In genomic region chr10:5622186-5622585, GRCh38 we compare ENCODE assay signal across 16 cellular contexts. TPM values are rescaled to one million over a fixed set of nuclear protein-coding genes. Genes with fewer than 3 reads are reported as not detected.
DNase-seq lines count a peak whose midpoint lies in the region; TF ChIP-seq lines count a peak whose summit lies in the region.
"Had no signal": no experiment of that assay in that cellular context is flagged by ENCODE, and none has a peak within 500 bp of the region (broad histone marks: within the 10 kb centered on the region; RNA-seq: fewer than 3 reads in every experiment).

No MANE protein-coding gene starts in this region.

- H3K4me3 ChIP-seq in PC-9, result no peak overlapping the region
- no peak overlapping the region for H3K4me3 ChIP-seq in mammary epithelial cell (replicated peaks in 1 of 3; ENCODE audit: insufficient read depth in 1 of 3, low read depth in 2 of 3, low read length in 3 of 3)
- no peak overlapping the region for H3K4me3 ChIP-seq in tibial artery
- H3K4me3 ChIP-seq: BLaER1, GM12878 had no signal

- H3K4me2 ChIP-seq in PC-9 (peak overlapping the region; percentile 49), mammary epithelial cell (ENCODE audit: insufficient read depth, low read depth, low read length) (no peak overlapping the region)
- H3K4me2 ChIP-seq: BLaER1 had no signal

- no peaks in the 10 kb centered on the region for H4K20me1 ChIP-seq in PC-9 (ENCODE audit: insufficient read depth)
- H4K20me1 ChIP-seq in mammary epithelial cell (ENCODE audit: insufficient read depth, low read length), result no peaks in the 10 kb centered on the region
- H4K20me1 ChIP-seq: BLaER1 had no signal

- peaks cover 60% of the 10 kb centered on the region for H3K4me1 Mint-ChIP-seq in nephron

- no peak overlapping the region for H3K4me3 Mint-ChIP-seq in nephron
- H3K4me3 Mint-ChIP-seq: CD8-positive, alpha-beta T cell had no signal

- peak overlapping the region; percentile 45 to 75 (median 74) for H3K27ac Mint-ChIP-seq in nephron
- H3K27ac Mint-ChIP-seq: CD8-positive, alpha-beta T cell had no signal

- dilution Hi-C loops in mammary epithelial cell (cut with HindIII; ENCODE audit: low sequenced_read_pairs), result no loop called here

- no peak overlapping the region for H3K9ac ChIP-seq in mammary epithelial cell (ENCODE audit: insufficient read depth, low read length)
- H3K9ac ChIP-seq: BLaER1 had no signal

- in situ Hi-C loops in mammary epithelial cell (cut with MboI; ENCODE audit: low sequenced_read_pairs in 2 of 2), result loop anchor here (5.0 to 25.0 kb wide), 4 partner anchors 87 to 785 kb away; partner anchors contain the start of gene AKR1E2 (in 1 of the 2)

- CTCF ChIA-PET in PC-9 (lab: Charles Lee) (interaction anchor here (0.6 to 2.2 kb wide), 9 partner anchors 12 to 187 kb away, joined by 3 to 8 read pairs (median 4); no protein-coding TSS in a partner anchor), mammary epithelial cell (lab: Charles Lee; ENCODE audit: low non-redundant PET) (no interaction called here)

- H3K9me2 ChIP-seq in PC-9 (ENCODE audit: insufficient read depth), result no peaks in the 10 kb centered on the region

- H3K36me3 ChIP-seq in PC-9 (ENCODE audit: low read depth), result no peaks in the 10 kb centered on the region
- no peaks in the 10 kb centered on the region for H3K36me3 ChIP-seq in mammary epithelial cell (ENCODE audit: insufficient read depth, low read length)
- H3K36me3 ChIP-seq in tibial artery, result no peaks in the 10 kb centered on the region
- H3K36me3 ChIP-seq: BLaER1 had no signal

- peaks cover 8% of the 10 kb centered on the region for H3K27me3 Mint-ChIP-seq in nephron (ENCODE audit: low read depth)

- TF ChIP-seq CTCF in PC-9 (conservative IDR thresholded peaks at IDR 0.05) (no peak), mammary epithelial cell (conservative IDR thresholded peaks at IDR 0.05 in 1 of 2, IDR thresholded peaks at IDR 0.05 in 1 of 2; ENCODE audit: extremely low read depth in 1 of 2, insufficient read depth in 1 of 2, low read depth in 1 of 2, low read length in 2 of 2) (no peak), nephron (IDR thresholded peaks at IDR 0.05; ENCODE audit: unreplicated experiment in 3 of 3) (no peak), tibial artery (IDR thresholded peaks at IDR 0.05) (no peak)

- H3K4me1 ChIP-seq in PC-9 (replicated peaks; ENCODE audit: insufficient read depth), result peaks cover 20% of the 10 kb centered on the region
- H3K4me1 ChIP-seq in mammary epithelial cell (ENCODE audit: insufficient read depth, low read length), result peaks cover 33% of the 10 kb centered on the region
- H3K4me1 ChIP-seq in tibial artery, result peaks cover 0 to 79% (median 59%) of the 10 kb centered on the region in 4 donors

- H3K9me3 ChIP-seq in PC-9 (ENCODE audit: insufficient read depth, low read depth) (no peaks in the 10 kb centered on the region), mammary epithelial cell (replicated peaks; ENCODE audit: insufficient read depth, low read length) (no peaks in the 10 kb centered on the region), tibial artery (no peaks in the 10 kb centered on the region)
- H3K9me3 ChIP-seq: BLaER1 had no signal

- H3K27me3 ChIP-seq in PC-9 (ENCODE audit: insufficient read depth, low read depth) (no peaks in the 10 kb centered on the region), mammary epithelial cell (ENCODE audit: insufficient read depth, low read length) (no peaks in the 10 kb centered on the region), tibial artery (no peaks in the 10 kb centered on the region)
- H3K27me3 ChIP-seq: BLaER1 had no signal

- H3K79me2 ChIP-seq in PC-9 (ENCODE audit: low read depth), result no peaks in the 10 kb centered on the region
- peaks cover 7% of the 10 kb centered on the region for H3K79me2 ChIP-seq in mammary epithelial cell (ENCODE audit: insufficient read depth, low read length)

- no peaks in the 10 kb centered on the region for H3K9me3 Mint-ChIP-seq in nephron
- H3K9me3 Mint-ChIP-seq: CD8-positive, alpha-beta T cell had no signal

- H3K36me3 Mint-ChIP-seq in nephron (ENCODE audit: low read depth), result no peaks in the 10 kb centered on the region
- H3K36me3 Mint-ChIP-seq: CD8-positive, alpha-beta T cell had no signal

- WGBS in mammary epithelial cell (ENCODE audit: low coverage, missing lambda C conversion rate), result 100% methylated on average over 3 of the region's 3 CpGs

- intact Hi-C loops in PC-9 (cut with micrococcal nuclease; ENCODE audit: unreplicated experiment), result loop anchor here (2.0 kb wide), 2 partner anchors 155 to 807 kb away; no protein-coding TSS in a partner anchor
- intact Hi-C loops in mammary epithelial cell (cut with micrococcal nuclease), result loop anchor here (2.0 to 10.0 kb wide), 3 partner anchors 25 to 797 kb away; partner anchors contain the start of gene AKR1E2
- intact Hi-C loops in tibial artery (cut with DNase I; ENCODE audit: low total_unique reads), result loop anchor here (2.0 kb wide), 1 partner anchor 175 kb away; no protein-coding TSS in a partner anchor

- BruUV-seq in PC-9 (replicated peaks; lab: Mats Ljungman, UMichigan) (no TSS peak), mammary epithelial cell (replicated peaks; lab: Mats Ljungman, UMichigan) (no TSS peak)

- H2AFZ ChIP-seq in PC-9 (no peak overlapping the region), mammary epithelial cell (ENCODE audit: low read depth, low read length) (no peak overlapping the region)

- POLR2A ChIA-PET in PC-9 (lab: Charles Lee; ENCODE audit: unreplicated experiment), result interaction anchor here (0.6 to 1.7 kb wide), 3 partner anchors 38 to 176 kb away, joined by 3 to 4 read pairs (median 4); no protein-coding TSS in a partner anchor

- DNase-seq in PC-9 (no peak), mammary epithelial cell (no peak), tibial artery (no peak), putamen (ENCODE audit: low spot score) (no peak), AG08395 (ENCODE audit: low spot score) (no peak), NCI-H1048 (lab: John Stamatoyannopoulos, UW) (no peak)
- DNase-seq: CD8-positive, alpha-beta T cell; DND-41; MV-4-11; NCI-H1694 treated with DMSO at 0.1 percent for 48 hours; NCI-H2081 treated with DMSO at 0.1 percent for 48 hours; NCI-H446; NCI-H526 had no signal

- H3F3A ChIP-seq in PC-9 (ENCODE audit: insufficient read depth, low read depth), result peaks cover 11% of the 10 kb centered on the region; the same call in 1 of the 2 replicates

- H3K27ac ChIP-seq in PC-9 (peak overlapping the region; percentile 77), mammary epithelial cell (ENCODE audit: insufficient read depth, low read depth, low read length) (peak overlapping the region; percentile 64), tibial artery (peak overlapping the region; percentile 88 to 89)
- H3K27ac ChIP-seq: BLaER1 had no signal

RNA-seq across cellular contexts. Expression of gene ASB13, which starts 44.2 kb away (rescaled TPM):
- total RNA-seq in PC-9 (2021), result 16.9 and 22.2 TPM in 2 replicates
- total RNA-seq in mammary epithelial cell, result 10 to 100 TPM; 16.7 to 17.3 TPM
- 14.4 TPM for polyA plus RNA-seq in mammary epithelial cell
- polyA minus RNA-seq in mammary epithelial cell, result 17.0 TPM
